ENCODE assay signal across 8 cellular contexts in genomic region chr11:65872555-65873279, GRCh38. TPM values are rescaled to one million over a fixed set of nuclear protein-coding genes. Genes with fewer than 3 reads are reported as not detected.
DNase-seq lines count a peak whose midpoint lies in the region; ATAC-seq and TF ChIP-seq lines count a peak whose summit lies in the region.

TSS of gene EFEMP2 (minus strand) at chr11:65872800. CDS start at chr11:65872354, 446 bp downstream.

- CTCF ChIA-PET in T-cell (lab: Charles Lee) = interaction anchor here in 1 of 2 donors (1.5 to 2.3 kb wide), 2 partner anchors 13 to 17 kb away, joined by 8 to 30 read pairs; partner anchors contain the start of genes CCDC85B, FIBP and MUS81

- peak within 1 kb of the TSS; percentile 73 for H2BK12ac ChIP-seq in neuronal stem cell (ENCODE audit: low read length)

- no peak within 1 kb of the TSS for H4K91ac ChIP-seq in neuronal stem cell (ENCODE audit: low read depth, low read length, poor library complexity)

- H3K4ac ChIP-seq in neuronal stem cell (ENCODE audit: low read length) = no peak within 1 kb of the TSS

- H3K4me1 ChIP-seq in ES-I3 (ENCODE audit: insufficient read depth, low read length) = no peaks in the 10 kb centered on the region
- peaks cover 3 to 22% of the 10 kb centered on the region in 2 donors for H3K4me1 ChIP-seq in neuronal stem cell (ENCODE audit: control insufficient read depth in 2 of 2, insufficient read depth in 1 of 2, low read depth in 1 of 2, low read length in 2 of 2)

- H3K4me3 ChIP-seq in fibroblast of villous mesenchyme (ENCODE audit: low read depth, low read length) (peak within 1 kb of the TSS; percentile 72), neuronal stem cell (ENCODE audit: low read length in 2 of 2) (peak within 1 kb of the TSS; percentile 40 to 87)

- DNase-seq in T-cell = no peak
- DNase-seq in fibroblast of villous mesenchyme (ENCODE audit: low read depth) = no peak
- DNase-seq in neuronal stem cell (ENCODE audit: low spot score) = peak; percentile 18
- DNase-seq in HuH-7 (ENCODE audit: low spot score) = no peak

- H4K8ac ChIP-seq in neuronal stem cell (ENCODE audit: low read depth, low read length) = peak within 1 kb of the TSS; percentile 65

- H2AK5ac ChIP-seq in neuronal stem cell (ENCODE audit: low read depth, low read length) = peak within 1 kb of the TSS; percentile 94

- no peak within 1 kb of the TSS for H2BK5ac ChIP-seq in neuronal stem cell (ENCODE audit: low read length)

- ATAC-seq in T-cell (replicated peaks in 1 of 4) (peak in 3 of 4 experiments; percentile 0 to 2 (median 1)), GM21447 (IDR thresholded peaks at IDR 0.05; ENCODE audit: unreplicated experiment) (no peak), GM18867 (IDR thresholded peaks at IDR 0.05; ENCODE audit: unreplicated experiment) (no peak), GM21360 (IDR thresholded peaks at IDR 0.05; ENCODE audit: unreplicated experiment) (no peak)

- H3K36me3 ChIP-seq in ES-I3 (ENCODE audit: insufficient read depth, low read length) = peaks cover 6% of the 10 kb centered on the region; the same call in 1 of the 2 replicates
- peaks cover 0 to 3% of the 10 kb centered on the region in 2 donors for H3K36me3 ChIP-seq in neuronal stem cell (replicated peaks in 1 of 2; ENCODE audit: control insufficient read depth in 2 of 2, insufficient read depth in 2 of 2, low read length in 2 of 2)

- H3K9me3 ChIP-seq in ES-I3 (ENCODE audit: control insufficient read depth, insufficient read depth, low read length) = no peaks in the 10 kb centered on the region
- no peaks in the 10 kb centered on the region for H3K9me3 ChIP-seq in neuronal stem cell (replicated peaks in 1 of 2; ENCODE audit: control insufficient read depth in 2 of 2, insufficient read depth in 1 of 2, low read depth in 1 of 2, low read length in 2 of 2)

- peak within 1 kb of the TSS; percentile 86 for H2AFZ ChIP-seq in neuronal stem cell (ENCODE audit: low read length)

- peaks cover 14 to 33% (median 16%) of the 10 kb centered on the region in 3 donors for H3K4me1 Mint-ChIP-seq in T-cell

- peak within 1 kb of the TSS; percentile 61 to 89 for H3K27ac Mint-ChIP-seq in T-cell

- WGBS in neuronal stem cell (ENCODE audit: extremely low coverage in 2 of 2, insufficient read length in 2 of 2, insufficient replicate concordance in 1 of 2), 2 donors = no CpG with 5 or more reads among the region's 74 CpGs

- no peaks in the 10 kb centered on the region for H3K36me3 Mint-ChIP-seq in T-cell

- H2BK15ac ChIP-seq in neuronal stem cell (ENCODE audit: low read length) = peak within 1 kb of the TSS; percentile 71

- peak within 1 kb of the TSS; percentile 100 for H3K4me2 ChIP-seq in neuronal stem cell (ENCODE audit: insufficient read depth, low read length, poor library complexity, severe bottlenecking)

- H3K14ac ChIP-seq in neuronal stem cell (ENCODE audit: low read length) = peak within 1 kb of the TSS; percentile 71

- peak within 1 kb of the TSS; percentile 69 for H3K9ac ChIP-seq in ES-I3 (ENCODE audit: low read depth, low read length)
- peak within 1 kb of the TSS; percentile 94 for H3K9ac ChIP-seq in neuronal stem cell (ENCODE audit: low read depth, low read length, poor library complexity)

- H3K23ac ChIP-seq in neuronal stem cell (ENCODE audit: low read depth, low read length, poor library complexity) = peak within 1 kb of the TSS; percentile 94

- H3K9me3 Mint-ChIP-seq in T-cell = no peaks in the 10 kb centered on the region

- H3K4me3 Mint-ChIP-seq in T-cell = peak within 1 kb of the TSS; percentile 80 to 91 (median 87)

- H3K79me1 ChIP-seq in neuronal stem cell (ENCODE audit: low read depth, low read length) = peaks cover 2% of the 10 kb centered on the region

- TF ChIP-seq CTCF in fibroblast of villous mesenchyme (IDR thresholded peaks at IDR 0.05; ENCODE audit: insufficient read depth, low read depth, low read length) = no peak

- no peaks in the 10 kb centered on the region for H3K27me3 Mint-ChIP-seq in T-cell

- H3K27ac ChIP-seq in neuronal stem cell (replicated peaks; ENCODE audit: low read length) = peak within 1 kb of the TSS; percentile 34

- POLR2A ChIA-PET in T-cell (lab: Charles Lee) = interaction anchor here in 1 of 2 donors (0.6 kb wide), 1 partner anchor 12 kb away, joined by 4 read pairs; no protein-coding TSS in a partner anchor

- H3K27me3 ChIP-seq in neuronal stem cell (ENCODE audit: control insufficient read depth in 3 of 3, insufficient read depth in 3 of 3, low read depth in 1 of 3, low read length in 3 of 3) = peaks cover 0 to 5% (median 0%) of the 10 kb centered on the region in 3 experiments

- peak within 1 kb of the TSS; percentile 97 for H3K18ac ChIP-seq in neuronal stem cell (ENCODE audit: low read length)

- no peak within 1 kb of the TSS for H2BK120ac ChIP-seq in neuronal stem cell (ENCODE audit: low read depth, low read length)

RNA-seq across cellular contexts. Expression of gene EFEMP2, which starts in this region (rescaled TPM):
- total RNA-seq in T-cell = 10 to 100 TPM in 3 of 5 donors, 1 to 10 TPM in 2; 7.0 to 14.1 (median 10.2) TPM
- 77.7 and 79.6 TPM in 2 replicates for total RNA-seq in fibroblast of villous mesenchyme
- polyA plus RNA-seq in neuronal stem cell (2013, experiment 1 of 2) = 44.5 TPM
- 44.0 TPM for polyA plus RNA-seq in neuronal stem cell (2013, experiment 2 of 2)

Comparison
In these comparisons a context has a peak if more than half of its experiments do, and no peak if none do; other contexts are left out.
1. ATAC-seq: peak in T-cell (3 of 4); none in GM21447 (single experiment), GM18867 (single experiment) and GM21360 (single experiment).